Comparison of ENCODE assay signal across 12 cellular contexts in genomic region chr20:63475209-63475608, GRCh38. TPM values are rescaled to one million over a fixed set of nuclear protein-coding genes. Genes with fewer than 3 reads are reported as not detected.
DNase-seq lines count a peak whose midpoint lies in the region; ATAC-seq and TF ChIP-seq lines count a peak whose summit lies in the region.
"Had no signal": no experiment of that assay in that cellular context is flagged by ENCODE, and none has a peak within 500 bp of the region (broad histone marks: within the 10 kb centered on the region; RNA-seq: fewer than 3 reads in every experiment).

No MANE protein-coding gene starts in this region.

- H3K9me3 ChIP-seq in RWPE2 (ENCODE audit: severe bottlenecking) = no peaks in the 10 kb centered on the region

- peaks cover 52% of the 10 kb centered on the region for H3K27me3 ChIP-seq in RWPE2 (ENCODE audit: insufficient read depth, poor library complexity, severe bottlenecking)

- no peaks in the 10 kb centered on the region for H3K36me3 Mint-ChIP-seq in natural killer cell
- H3K36me3 Mint-ChIP-seq in natural killer cell treated with Interleukin-12 subunit alpha and Interleukin-12 subunit beta and Interleukin-15 and Interleukin-18, amount 100 ng/mL, for 72 hours = no peaks in the 10 kb centered on the region
- H3K36me3 Mint-ChIP-seq in stimulated activated naive B cell treated with anti-CD40 and anti-IgM and Interleukin-4, amounts not matched to agents 10 μg/mL and 1 μg/mL and 100 μg/mL, for 72 hours = no peaks in the 10 kb centered on the region

- H3K27me3 Mint-ChIP-seq in natural killer cell (ENCODE audit: low read depth in 2 of 2) = peaks cover 25 to 28% of the 10 kb centered on the region in 2 donors
- peaks cover 8 to 19% of the 10 kb centered on the region in 2 donors for H3K27me3 Mint-ChIP-seq in natural killer cell treated with Interleukin-12 subunit alpha and Interleukin-12 subunit beta and Interleukin-15 and Interleukin-18, amount 100 ng/mL, for 72 hours
- peaks cover 68 to 82% of the 10 kb centered on the region in 2 donors for H3K27me3 Mint-ChIP-seq in stimulated activated naive B cell treated with anti-CD40 and anti-IgM and Interleukin-4, amounts not matched to agents 10 μg/mL and 1 μg/mL and 100 μg/mL, for 72 hours

- peaks cover 0 to 6% of the 10 kb centered on the region in 2 donors for H3K4me1 Mint-ChIP-seq in natural killer cell
- peaks cover 0 to 8% of the 10 kb centered on the region in 2 donors for H3K4me1 Mint-ChIP-seq in natural killer cell treated with Interleukin-12 subunit alpha and Interleukin-12 subunit beta and Interleukin-15 and Interleukin-18, amount 100 ng/mL, for 72 hours (ENCODE audit: low read depth in 2 of 2)
- H3K4me1 Mint-ChIP-seq in stimulated activated naive B cell treated with anti-CD40 and anti-IgM and Interleukin-4, amounts not matched to agents 10 μg/mL and 1 μg/mL and 100 μg/mL, for 72 hours = peaks cover 15 to 17% of the 10 kb centered on the region in 2 donors

- H3K27ac Mint-ChIP-seq in natural killer cell = no peak overlapping the region
- H3K27ac Mint-ChIP-seq in natural killer cell treated with Interleukin-12 subunit alpha and Interleukin-12 subunit beta and Interleukin-15 and Interleukin-18, amount 100 ng/mL, for 72 hours = no peak overlapping the region
- peak overlapping the region; percentile 62 for H3K27ac Mint-ChIP-seq in stimulated activated naive B cell treated with anti-CD40 and anti-IgM and Interleukin-4, amounts not matched to agents 10 μg/mL and 1 μg/mL and 100 μg/mL, for 72 hours
- H3K27ac Mint-ChIP-seq: CD4-positive, alpha-beta T cell had no signal

- DNase-seq in natural killer cell (no peak), RWPE2 (ENCODE audit: low spot score) (peak; percentile 89), foreskin fibroblast (peak; percentile 20 to 58), SKM-1 treated with dmso at 0.1 percent for 144 hours (lab: John Stamatoyannopoulos, UW; ENCODE audit: unreplicated experiment) (no peak), NCI-H1048 (lab: John Stamatoyannopoulos, UW) (no peak)
- no peak for DNase-seq in natural killer cell treated with Interleukin-12 subunit alpha and Interleukin-12 subunit beta and Interleukin-15 and Interleukin-18, amount 100 ng/mL, for 72 hours (ENCODE audit: low spot score)
- no peak for DNase-seq in stimulated activated naive B cell treated with anti-CD40 and anti-IgM and Interleukin-4, amounts not matched to agents 10 μg/mL and 1 μg/mL and 100 μg/mL, for 72 hours
- DNase-seq: CD4-positive, alpha-beta T cell; cerebellar nuclear complex; NCI-H146; stimulated activated CD4-positive, alpha-beta T cell treated with anti-CD3 and anti-CD28 coated beads, Interleukin-4, amount 100 ng/mL, for 1 hour had no signal

- H3K4me3 ChIP-seq in RWPE2 (ENCODE audit: severe bottlenecking) = no peak overlapping the region
- H3K4me3 ChIP-seq in foreskin fibroblast (ENCODE audit: low read depth in 1 of 2, low read length in 2 of 2) = no peak overlapping the region

- H3K27ac ChIP-seq in RWPE2 (ENCODE audit: poor library complexity, severe bottlenecking) = no peak overlapping the region

- H3K4me3 Mint-ChIP-seq in natural killer cell = no peak overlapping the region
- H3K4me3 Mint-ChIP-seq in natural killer cell treated with Interleukin-12 subunit alpha and Interleukin-12 subunit beta and Interleukin-15 and Interleukin-18, amount 100 ng/mL, for 72 hours = no peak overlapping the region
- H3K4me3 Mint-ChIP-seq in stimulated activated naive B cell treated with anti-CD40 and anti-IgM and Interleukin-4, amounts not matched to agents 10 μg/mL and 1 μg/mL and 100 μg/mL, for 72 hours = no peak overlapping the region
- H3K4me3 Mint-ChIP-seq: CD4-positive, alpha-beta T cell had no signal

- TF ChIP-seq CTCF in natural killer cell (IDR thresholded peaks at IDR 0.05) (no peak), RWPE2 (IDR thresholded peaks at IDR 0.05; ENCODE audit: poor library complexity, severe bottlenecking) (no peak), foreskin fibroblast (IDR thresholded peaks at IDR 0.05; ENCODE audit: low read depth, low read length) (no peak)

- intact Hi-C loops in natural killer cell (cut with micrococcal nuclease) = no loop called here

- no peaks in the 10 kb centered on the region for H3K9me3 Mint-ChIP-seq in natural killer cell
- H3K9me3 Mint-ChIP-seq in natural killer cell treated with Interleukin-12 subunit alpha and Interleukin-12 subunit beta and Interleukin-15 and Interleukin-18, amount 100 ng/mL, for 72 hours = no peaks in the 10 kb centered on the region
- H3K9me3 Mint-ChIP-seq in stimulated activated naive B cell treated with anti-CD40 and anti-IgM and Interleukin-4, amounts not matched to agents 10 μg/mL and 1 μg/mL and 100 μg/mL, for 72 hours = no peaks in the 10 kb centered on the region
- H3K9me3 Mint-ChIP-seq: CD4-positive, alpha-beta T cell had no signal

- ATAC-seq in natural killer cell = peak in 2 of 3 donors; percentile 46 to 47
- ATAC-seq in natural killer cell treated with Interleukin-12 subunit alpha and Interleukin-12 subunit beta and Interleukin-15 and Interleukin-18, amount 100 ng/mL, for 72 hours = no peak
- peak; percentile 25 for ATAC-seq in RWPE2 (ENCODE audit: low read depth)
- ATAC-seq in stimulated activated naive B cell treated with anti-CD40 and anti-IgM and Interleukin-4, amounts not matched to agents 10 μg/mL and 1 μg/mL and 100 μg/mL, for 72 hours (replicated peaks) = peak; percentile 28 to 55
- ATAC-seq in GM21529 (IDR thresholded peaks at IDR 0.05; ENCODE audit: unreplicated experiment) = no peak

- peaks cover 3% of the 10 kb centered on the region for H3K4me1 ChIP-seq in RWPE2 (ENCODE audit: insufficient read depth, poor library complexity, severe bottlenecking)

- no peaks in the 10 kb centered on the region for H3K36me3 ChIP-seq in RWPE2 (ENCODE audit: low read depth)

RNA-seq across cellular contexts. Expression of gene KCNQ2, which starts 2.8 kb away (rescaled TPM):
- total RNA-seq in natural killer cell = not detected
- not detected for total RNA-seq in natural killer cell treated with Interleukin-12 subunit alpha and Interleukin-12 subunit beta and Interleukin-15 and Interleukin-18, amount 100 ng/mL, for 72 hours
- total RNA-seq: CD4-positive, alpha-beta T cell had no signal

RNA-seq across cellular contexts. Expression of gene EEF1A2, which starts 23.7 kb away (rescaled TPM):
- total RNA-seq in natural killer cell = under 1 TPM; 0.14 to 0.86 (median 0.35) TPM
- 1 to 10 TPM; 3.1 to 6.1 TPM for total RNA-seq in natural killer cell treated with Interleukin-12 subunit alpha and Interleukin-12 subunit beta and Interleukin-15 and Interleukin-18, amount 100 ng/mL, for 72 hours

RNA-seq across cellular contexts. Expression of gene PPDPF, which starts 45.4 kb away (rescaled TPM):
- total RNA-seq in natural killer cell = 100 to 1,000 TPM in 2 of 3 donors, 10 to 100 TPM in 1; 95.5 to 197 (median 159) TPM
- total RNA-seq in natural killer cell treated with Interleukin-12 subunit alpha and Interleukin-12 subunit beta and Interleukin-15 and Interleukin-18, amount 100 ng/mL, for 72 hours = 10 to 100 TPM; 66.4 to 96.9 TPM

Comparison
In these comparisons a context has a peak if more than half of its experiments do, and no peak if none do; other contexts are left out.
1. ATAC-seq: peak in natural killer cell (2 of 3), RWPE2 (single experiment) and stimulated activated naive B cell treated with anti-CD40 and anti-IgM and Interleukin-4, amounts not matched to agents 10 μg/mL and 1 μg/mL and 100 μg/mL, for 72 hours (2 of 2); none in natural killer cell treated with Interleukin-12 subunit alpha and Interleukin-12 subunit beta and Interleukin-15 and Interleukin-18, amount 100 ng/mL, for 72 hours (0 of 2) and GM21529 (single experiment).
2. DNase-seq: peak in RWPE2 (single experiment) and foreskin fibroblast (2 of 2); none in natural killer cell (single experiment), natural killer cell treated with Interleukin-12 subunit alpha and Interleukin-12 subunit beta and Interleukin-15 and Interleukin-18, amount 100 ng/mL, for 72 hours (single experiment), stimulated activated naive B cell treated with anti-CD40 and anti-IgM and Interleukin-4, amounts not matched to agents 10 μg/mL and 1 μg/mL and 100 μg/mL, for 72 hours (single experiment), SKM-1 treated with dmso at 0.1 percent for 144 hours (single experiment) and NCI-H1048 (single experiment).